25 cellular contexts compared by ENCODE assay signal in the genomic region with DNA sequence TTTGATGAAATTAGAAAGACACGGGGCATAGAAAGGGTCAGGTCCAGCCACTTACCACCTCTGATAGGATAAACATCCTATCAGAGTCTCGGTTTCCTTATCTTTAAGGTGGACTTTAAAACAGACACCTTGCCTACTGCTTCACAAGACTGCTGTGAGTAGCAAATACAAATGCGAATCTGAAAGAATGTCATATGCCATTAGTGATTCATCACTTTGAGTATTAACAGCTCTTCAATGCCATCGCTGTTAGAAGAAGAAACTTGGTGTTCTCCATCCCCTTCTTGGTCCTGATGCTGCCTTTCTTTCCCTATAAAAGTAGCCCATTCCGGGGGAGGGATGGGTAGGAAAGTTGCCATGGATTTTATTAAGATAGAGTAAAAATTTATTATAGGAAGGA.
"Had no signal": no experiment of that assay in that cellular context is flagged by ENCODE, and none has a peak within 500 bp of the region (broad histone marks: within the 10 kb centered on the region; RNA-seq: fewer than 3 reads in every experiment).

No MANE protein-coding gene starts in this region.

- H3K9me3 Mint-ChIP-seq: dendritic cell treated with granulocyte-macrophage colony-stimulating factor and Interleukin-4, amounts not matched to agents 40 ng/mL and 50 ng/mL, for 4 days; effector memory CD8-positive, alpha-beta T cell; endodermal cell had no signal

- H3K27me3 Mint-ChIP-seq: dendritic cell treated with granulocyte-macrophage colony-stimulating factor and Interleukin-4, amounts not matched to agents 40 ng/mL and 50 ng/mL, for 4 days had no signal

- H3K9me3 ChIP-seq: colonic mucosa, esophagus muscularis mucosa, esophagus squamous epithelium, gastrocnemius medialis, gastroesophageal sphincter, heart left ventricle, heart right ventricle had no signal

- H3K4me3 Mint-ChIP-seq: dendritic cell treated with granulocyte-macrophage colony-stimulating factor and Interleukin-4, amounts not matched to agents 40 ng/mL and 50 ng/mL, for 4 days; effector memory CD8-positive, alpha-beta T cell; endodermal cell had no signal

- H3K27me3 ChIP-seq: colonic mucosa, dorsolateral prefrontal cortex, esophagus muscularis mucosa, esophagus squamous epithelium, gastrocnemius medialis, gastroesophageal sphincter, heart left ventricle, heart right ventricle had no signal

- ATAC-seq: effector memory CD8-positive, alpha-beta T cell; esophagus mucosa; foreskin keratinocyte; gastrocnemius medialis; gastroesophageal sphincter; heart left ventricle; heart right ventricle had no signal

- DNase-seq: colonic mucosa; cortex of kidney; dermis blood vessel endothelial cell; dorsolateral prefrontal cortex; effector CD4-positive, alpha-beta T cell; effector CD8-positive, alpha-beta T cell; effector memory CD4-positive, alpha-beta T cell; effector memory CD8-positive, alpha-beta T cell; endodermal cell; erythroblast; esophagus squamous epithelium; foreskin fibroblast; foreskin keratinocyte; foreskin melanocyte; gastrocnemius medialis; glutamatergic neuron; head of caudate nucleus; heart left ventricle; heart right ventricle had no signal

- H3K36me3 ChIP-seq: colonic mucosa, esophagus muscularis mucosa, esophagus squamous epithelium, gastrocnemius medialis, gastroesophageal sphincter, heart left ventricle, heart right ventricle had no signal

- H3K4me1 ChIP-seq: colonic mucosa, esophagus muscularis mucosa, esophagus squamous epithelium, foreskin keratinocyte, gastroesophageal sphincter had no signal

- H3K27ac Mint-ChIP-seq: dendritic cell treated with granulocyte-macrophage colony-stimulating factor and Interleukin-4, amounts not matched to agents 40 ng/mL and 50 ng/mL, for 4 days; effector memory CD8-positive, alpha-beta T cell; endodermal cell had no signal

- H3K4me3 ChIP-seq: colonic mucosa, coronary artery, dorsolateral prefrontal cortex, esophagus muscularis mucosa, esophagus squamous epithelium, gastrocnemius medialis, gastroesophageal sphincter, heart left ventricle, heart right ventricle had no signal

- H3K27ac ChIP-seq: colonic mucosa, coronary artery, dorsolateral prefrontal cortex, epithelial cell of prostate, esophagus muscularis mucosa, esophagus squamous epithelium, foreskin keratinocyte, gastrocnemius medialis, gastroesophageal sphincter, heart left ventricle, heart right ventricle had no signal
